ENCODE assay signal across 11 cellular contexts in the genomic region with DNA sequence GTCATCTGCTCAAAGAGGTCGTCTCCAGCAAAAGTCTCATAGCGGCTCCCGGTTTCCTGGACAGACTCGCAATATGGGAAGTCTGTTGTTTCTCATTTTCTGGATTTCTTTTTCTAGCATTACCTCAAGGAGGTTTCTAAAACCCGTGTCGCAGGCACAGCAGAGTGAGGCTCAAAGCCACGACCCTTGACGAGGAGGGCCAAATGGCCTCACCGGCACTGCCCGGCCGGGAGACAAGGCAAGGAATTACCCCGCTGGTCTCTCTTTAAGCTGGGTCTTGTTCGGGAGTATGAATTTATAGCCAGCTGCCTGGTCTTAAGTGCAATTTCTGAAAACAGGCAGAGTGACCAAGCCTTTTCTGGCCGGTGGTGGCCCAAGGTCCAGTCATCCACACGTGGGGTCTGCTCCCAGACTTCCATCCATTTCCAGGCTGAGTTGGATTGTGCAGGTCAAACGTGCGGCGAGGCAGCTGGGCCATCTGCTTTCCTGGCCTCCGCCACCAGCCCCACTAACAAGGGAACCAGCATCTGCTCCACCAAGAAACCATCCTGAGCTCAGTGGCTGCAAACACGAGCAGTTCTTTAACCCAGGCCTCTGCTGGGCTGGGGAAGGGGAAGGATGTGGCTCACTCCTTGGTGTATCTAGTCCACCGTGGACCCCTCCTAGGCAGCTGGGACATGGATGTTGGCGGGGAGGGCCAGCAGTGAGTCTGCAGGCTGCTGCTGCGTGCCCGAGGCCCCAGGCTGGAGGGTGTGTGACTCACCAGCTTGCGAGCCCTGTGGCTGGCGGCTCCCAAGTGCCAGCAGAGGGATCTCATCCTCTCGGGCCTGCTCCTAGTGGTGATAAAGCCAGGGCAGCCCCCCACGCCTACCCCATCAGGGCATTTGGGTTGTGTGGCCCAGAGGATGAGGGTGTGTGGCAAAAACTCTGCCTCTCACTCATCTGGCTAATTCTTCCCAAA. TPM values are rescaled to one million over a fixed set of nuclear protein-coding genes. Genes with fewer than 3 reads are reported as not detected.
DNase-seq lines count a peak whose midpoint lies in the region; ATAC-seq, FAIRE-seq and TF ChIP-seq lines count a peak whose summit lies in the region.
"Had no signal": no experiment of that assay in that cellular context is flagged by ENCODE, and none has a peak within 500 bp of the region (broad histone marks: within the 10 kb centered on the region; RNA-seq: fewer than 3 reads in every experiment).

No MANE protein-coding gene starts in this region.

- TF ChIP-seq CTCF in fibroblast of the aortic adventitia (IDR thresholded peaks at IDR 0.05; ENCODE audit: insufficient read depth, low read length), result peak; percentile 27

- peaks cover 26% of the 10 kb centered on the region for H3K27me3 Mint-ChIP-seq in activated T-cell treated with anti-CD3 and anti-CD28 coated beads, Interleukin-2, amount 50 U/mL, for 24 hours
- H3K27me3 Mint-ChIP-seq in activated T-cell treated with anti-CD3 and anti-CD28 coated beads, Interleukin-2, amount 50 U/mL, for 4 hours (ENCODE audit: low read depth), result peaks cover 17% of the 10 kb centered on the region
- peaks cover 27% of the 10 kb centered on the region for H3K27me3 Mint-ChIP-seq in stimulated activated memory B cell treated with anti-CD40 and anti-IgM and Interleukin-4, amounts not matched to agents 10 μg/mL and 1 μg/mL and 100 μg/mL, for 72 hours

- H3K4me3 ChIP-seq in fibroblast of the aortic adventitia (ENCODE audit: low read depth, low read length), result no peak overlapping the region

- DNase-seq in activated T-cell treated with anti-CD3 and anti-CD28 coated beads, Interleukin-2, amount 50 U/mL, for 24 hours, result peak; percentile 9
- DNase-seq in activated T-cell treated with anti-CD3 and anti-CD28 coated beads, Interleukin-2, amount 50 U/mL, for 4 hours, result no peak
- peak; percentile 51 for DNase-seq in fibroblast of the aortic adventitia (ENCODE audit: low read depth)
- peak; percentile 94 for DNase-seq in urothelium cell line (ENCODE audit: low spot score)
- DNase-seq in activated naive CD4-positive, alpha-beta T cell treated with Interleukin-2 at 50 U/mL for 16 hours, result no peak
- DNase-seq: activated naive CD4-positive, alpha-beta T cell treated with anti-CD3 and anti-CD28 coated beads, Interleukin-2, amount 50 U/mL, for 16 hours; C1 segment of cervical spinal cord had no signal

- no peak overlapping the region for H3K27ac Mint-ChIP-seq in activated T-cell treated with anti-CD3 and anti-CD28 coated beads, Interleukin-2, amount 50 U/mL, for 24 hours
- H3K27ac Mint-ChIP-seq in stimulated activated memory B cell treated with anti-CD40 and anti-IgM and Interleukin-4, amounts not matched to agents 10 μg/mL and 1 μg/mL and 100 μg/mL, for 72 hours, result no peak overlapping the region

- H3K36me3 Mint-ChIP-seq in activated T-cell treated with anti-CD3 and anti-CD28 coated beads, Interleukin-2, amount 50 U/mL, for 24 hours (ENCODE audit: low read depth), result no peaks in the 10 kb centered on the region
- no peaks in the 10 kb centered on the region for H3K36me3 Mint-ChIP-seq in activated T-cell treated with anti-CD3 and anti-CD28 coated beads, Interleukin-2, amount 50 U/mL, for 4 hours (ENCODE audit: insufficient read depth)
- no peaks in the 10 kb centered on the region for H3K36me3 Mint-ChIP-seq in stimulated activated memory B cell treated with anti-CD40 and anti-IgM and Interleukin-4, amounts not matched to agents 10 μg/mL and 1 μg/mL and 100 μg/mL, for 72 hours

- FAIRE-seq in urothelium cell line (lab: Jason Lieb, UNC), result peak; percentile 83
- FAIRE-seq: H1 had no signal

- H3K4me1 Mint-ChIP-seq in activated T-cell treated with anti-CD3 and anti-CD28 coated beads, Interleukin-2, amount 50 U/mL, for 24 hours (ENCODE audit: low read depth), result no peaks in the 10 kb centered on the region
- no peaks in the 10 kb centered on the region for H3K4me1 Mint-ChIP-seq in activated T-cell treated with anti-CD3 and anti-CD28 coated beads, Interleukin-2, amount 50 U/mL, for 4 hours (ENCODE audit: low read depth)
- no peaks in the 10 kb centered on the region for H3K4me1 Mint-ChIP-seq in stimulated activated memory B cell treated with anti-CD40 and anti-IgM and Interleukin-4, amounts not matched to agents 10 μg/mL and 1 μg/mL and 100 μg/mL, for 72 hours

- no peaks in the 10 kb centered on the region for H3K9me3 Mint-ChIP-seq in activated T-cell treated with anti-CD3 and anti-CD28 coated beads, Interleukin-2, amount 50 U/mL, for 24 hours
- H3K9me3 Mint-ChIP-seq in activated T-cell treated with anti-CD3 and anti-CD28 coated beads, Interleukin-2, amount 50 U/mL, for 4 hours, result peaks cover 3% of the 10 kb centered on the region
- no peaks in the 10 kb centered on the region for H3K9me3 Mint-ChIP-seq in stimulated activated memory B cell treated with anti-CD40 and anti-IgM and Interleukin-4, amounts not matched to agents 10 μg/mL and 1 μg/mL and 100 μg/mL, for 72 hours

- no peak overlapping the region for H3K4me3 Mint-ChIP-seq in activated T-cell treated with anti-CD3 and anti-CD28 coated beads, Interleukin-2, amount 50 U/mL, for 24 hours
- H3K4me3 Mint-ChIP-seq in activated T-cell treated with anti-CD3 and anti-CD28 coated beads, Interleukin-2, amount 50 U/mL, for 4 hours, result no peak overlapping the region
- H3K4me3 Mint-ChIP-seq in stimulated activated memory B cell treated with anti-CD40 and anti-IgM and Interleukin-4, amounts not matched to agents 10 μg/mL and 1 μg/mL and 100 μg/mL, for 72 hours, result no peak overlapping the region

- ATAC-seq in activated T-cell treated with anti-CD3 and anti-CD28 coated beads, Interleukin-2, amount 50 U/mL, for 4 hours, result no peak
- peak; percentile 100 for ATAC-seq in SK-N-SH treated with all-trans-retinoic acid at 6 μM for 48 hours
- no peak for ATAC-seq in HG03457 (IDR thresholded peaks at IDR 0.05; ENCODE audit: unreplicated experiment)
- no peak for ATAC-seq in stimulated activated memory B cell treated with anti-CD40 and anti-IgM and Interleukin-4, amounts not matched to agents 10 μg/mL and 1 μg/mL and 100 μg/mL, for 72 hours

TF ChIP-seq in SK-N-SH treated with all-trans-retinoic acid at 6 μM for 48 hours, 23 proteins besides CTCF, POLR2A, EP300 and RAD21:
- TF ChIP-seq, protein P1, sequence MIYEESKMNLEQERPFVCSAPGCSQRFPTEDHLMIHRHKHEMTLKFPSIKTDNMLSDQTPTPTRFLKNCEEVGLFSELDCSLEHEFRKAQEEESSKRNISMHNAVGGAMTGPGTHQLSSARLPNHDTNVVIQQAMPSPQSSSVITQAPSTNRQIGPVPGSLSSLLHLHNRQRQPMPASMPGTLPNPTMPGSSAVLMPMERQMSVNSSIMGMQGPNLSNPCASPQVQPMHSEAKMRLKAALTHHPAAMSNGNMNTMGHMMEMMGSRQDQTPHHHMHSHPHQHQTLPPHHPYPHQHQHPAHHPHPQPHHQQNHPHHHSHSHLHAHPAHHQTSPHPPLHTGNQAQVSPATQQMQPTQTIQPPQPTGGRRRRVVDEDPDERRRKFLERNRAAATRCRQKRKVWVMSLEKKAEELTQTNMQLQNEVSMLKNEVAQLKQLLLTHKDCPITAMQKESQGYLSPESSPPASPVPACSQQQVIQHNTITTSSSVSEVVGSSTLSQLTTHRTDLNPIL (CRISPR knock-in tag; IDR thresholded peaks at IDR 0.05; ENCODE audit: low read depth), result no peak

RNA-seq across cellular contexts. Expression of a gene that starts 55.6 kb away (rescaled TPM):
- total RNA-seq in activated T-cell treated with anti-CD3 and anti-CD28 coated beads, Interleukin-2, amount 50 U/mL, for 4 hours, result under 1 TPM; 0.14 to 0.30 (median 0.21) TPM
- 171 and 188 TPM in 2 replicates for total RNA-seq in fibroblast of the aortic adventitia (ENCODE audit: low replicate concordance)

Comparison
In these comparisons a context has a peak if more than half of its experiments do, and no peak if none do; other contexts are left out.
1. DNase-seq: peak in activated T-cell treated with anti-CD3 and anti-CD28 coated beads, Interleukin-2, amount 50 U/mL, for 24 hours (single experiment), fibroblast of the aortic adventitia (single experiment) and urothelium cell line (single experiment); none in activated T-cell treated with anti-CD3 and anti-CD28 coated beads, Interleukin-2, amount 50 U/mL, for 4 hours (single experiment) and activated naive CD4-positive, alpha-beta T cell treated with Interleukin-2 at 50 U/mL for 16 hours (single experiment).
2. RNA of a gene that starts 55.6 kb away (total RNA-seq): 171 to 188 TPM in fibroblast of the aortic adventitia; 0.14 to 0.30 TPM in activated T-cell treated with anti-CD3 and anti-CD28 coated beads, Interleukin-2, amount 50 U/mL, for 4 hours; every median in the first group is over 100 times any median in the second.